19 cellular contexts compared by ENCODE assay signal in genomic region chr2:235883675-235884074, GRCh38.
DNase-seq lines count a peak whose midpoint lies in the region; FAIRE-seq and TF ChIP-seq lines count a peak whose summit lies in the region.
"Had no signal": no experiment of that assay in that cellular context is flagged by ENCODE, and none has a peak within 500 bp of the region (broad histone marks: within the 10 kb centered on the region; RNA-seq: fewer than 3 reads in every experiment).

No MANE protein-coding gene starts in this region.

- H3K4me3 Mint-ChIP-seq in MCF 10A (ENCODE audit: unreplicated experiment) (no peak overlapping the region), progenitor cell of endocrine pancreas (ENCODE audit: low read depth) (no peak overlapping the region)
- H3K4me3 Mint-ChIP-seq: CD4-positive, CD25-positive, alpha-beta regulatory T cell had no signal

- no peak overlapping the region for H2BK120ac ChIP-seq in H1 (replicated peaks; ENCODE audit: low read depth, low read length)

- H3K36me3 ChIP-seq in mammary epithelial cell (ENCODE audit: insufficient read depth, low read length) (no peaks in the 10 kb centered on the region), H1 (ENCODE audit: control insufficient read depth in 2 of 4, insufficient read depth in 4 of 4, low read length in 3 of 4) (no peaks in the 10 kb centered on the region)

- H2BK20ac ChIP-seq in H1 (ENCODE audit: low read length): no peak overlapping the region

- H2AK5ac ChIP-seq in H1 (ENCODE audit: low read depth, low read length): no peak overlapping the region

- H4K91ac ChIP-seq in H1 (replicated peaks; ENCODE audit: insufficient read length, low read length): no peak overlapping the region

- intact Hi-C loops in MCF 10A (cut with micrococcal nuclease) (no loop called here), mammary epithelial cell (cut with micrococcal nuclease) (no loop called here)

- H3K9me3 Mint-ChIP-seq in MCF 10A (ENCODE audit: unreplicated experiment) (peaks cover 6% of the 10 kb centered on the region), progenitor cell of endocrine pancreas (ENCODE audit: low read depth) (no peaks in the 10 kb centered on the region)

- no peak overlapping the region for H3K56ac ChIP-seq in H1 (replicated peaks; ENCODE audit: insufficient read length, low read depth, low read length)

- DNase-seq in MCF 10A (ENCODE audit: unreplicated experiment): no peak
- no peak for DNase-seq in mammary epithelial cell
- peak; percentile 10 for DNase-seq in OCI-M1 (lab: John Stamatoyannopoulos, UW)
- DNase-seq in H1 (ENCODE audit: low read depth in 1 of 2, low spot score in 2 of 2): no peak
- no peak for DNase-seq in progenitor cell of endocrine pancreas (ENCODE audit: low spot score, unreplicated experiment)
- no peak for DNase-seq in middle frontal gyrus (ENCODE audit: extremely low spot score, low spot score)
- DNase-seq in NCI-H510A (lab: John Stamatoyannopoulos, UW): no peak
- DNase-seq in NCI-H1436 treated with DMSO at 0.1 percent for 48 hours (lab: John Stamatoyannopoulos, UW): no peak
- DNase-seq: ACHN; CD4-positive, CD25-positive, alpha-beta regulatory T cell; DMS 273 treated with DMSO at 0.1 percent for 48 hours; DMS79; GOT3; HCEC 1CT had no signal

- no peak overlapping the region for H3K4ac ChIP-seq in H1 (replicated peaks; ENCODE audit: insufficient read length, low read depth, low read length)

- dilution Hi-C loops in mammary epithelial cell (cut with HindIII; ENCODE audit: low sequenced_read_pairs): no loop called here

- no peak overlapping the region for H4K5ac ChIP-seq in H1 (ENCODE audit: insufficient read length, low read depth, low read length)

- no peaks in the 10 kb centered on the region for H3K23me2 ChIP-seq in H1 (ENCODE audit: low read depth, low read length)

- H2AFZ ChIP-seq in mammary epithelial cell (ENCODE audit: low read depth, low read length) (no peak overlapping the region), H1 (ENCODE audit: low read length) (no peak overlapping the region)

- H3K9me3 ChIP-seq in mammary epithelial cell (replicated peaks; ENCODE audit: insufficient read depth, low read length) (no peaks in the 10 kb centered on the region), H1 (ENCODE audit: insufficient read depth in 2 of 2, low read depth in 1 of 2, low read length in 1 of 2) (no peaks in the 10 kb centered on the region)
- H3K9me3 ChIP-seq: BLaER1 treated with 17β-estradiol and CSF1 and Interleukin-3, amounts not matched to agents 10 nM and 100 nM had no signal

- H3K4me1 ChIP-seq in mammary epithelial cell (ENCODE audit: insufficient read depth, low read length) (no peaks in the 10 kb centered on the region), H1 (replicated peaks in 1 of 4; ENCODE audit: control insufficient read depth in 3 of 4, insufficient read depth in 4 of 4, low read length in 3 of 4) (peaks cover 0 to 3% (median 0%) of the 10 kb centered on the region in 4 experiments; a peak in 1 of 7 replicates)
- H3K4me1 ChIP-seq: BLaER1 treated with 17β-estradiol and CSF1 and Interleukin-3, amounts not matched to agents 10 nM and 100 nM had no signal

- in situ Hi-C loops in mammary epithelial cell (cut with MboI; ENCODE audit: low sequenced_read_pairs in 2 of 2): no loop called here

- H3K4me1 Mint-ChIP-seq in MCF 10A (ENCODE audit: insufficient read depth, unreplicated experiment) (no peaks in the 10 kb centered on the region), progenitor cell of endocrine pancreas (ENCODE audit: low read depth) (peaks cover 4% of the 10 kb centered on the region)

- no peak overlapping the region for H3K23ac ChIP-seq in H1 (ENCODE audit: insufficient read length)

- H3K4me2 ChIP-seq in mammary epithelial cell (ENCODE audit: insufficient read depth, low read depth, low read length): no peak overlapping the region
- H3K4me2 ChIP-seq in H1 (ENCODE audit: insufficient read depth in 1 of 2, low read depth in 2 of 2, low read length in 2 of 2): no peak overlapping the region
- H3K4me2 ChIP-seq: BLaER1 treated with 17β-estradiol and CSF1 and Interleukin-3, amounts not matched to agents 10 nM and 100 nM had no signal

- H3K14ac ChIP-seq in H1 (ENCODE audit: insufficient read length): no peak overlapping the region

- no peaks in the 10 kb centered on the region for H3K79me2 ChIP-seq in mammary epithelial cell (ENCODE audit: insufficient read depth, low read length)
- H3K79me2 ChIP-seq in H1 (ENCODE audit: control insufficient read depth in 1 of 2, insufficient read depth in 2 of 2, low read length in 2 of 2): no peaks in the 10 kb centered on the region

- no peak overlapping the region for H3K9ac ChIP-seq in mammary epithelial cell (ENCODE audit: insufficient read depth, low read length)
- no peak overlapping the region for H3K9ac ChIP-seq in H1 (replicated peaks in 1 of 4; ENCODE audit: extremely low read depth in 1 of 4, low read depth in 3 of 4, low read length in 3 of 4)
- H3K9ac ChIP-seq: BLaER1 treated with 17β-estradiol and CSF1 and Interleukin-3, amounts not matched to agents 10 nM and 100 nM had no signal

- H3K4me3 ChIP-seq in mammary epithelial cell (replicated peaks in 1 of 3; ENCODE audit: insufficient read depth in 1 of 3, low read depth in 2 of 3, low read length in 3 of 3) (no peak overlapping the region), H1 (ENCODE audit: extremely low read depth in 1 of 4, insufficient read depth in 2 of 4, low read depth in 3 of 4, low read length in 4 of 4) (no peak overlapping the region)
- H3K4me3 ChIP-seq: BLaER1 treated with 17β-estradiol and CSF1 and Interleukin-3, amounts not matched to agents 10 nM and 100 nM; GM12878 had no signal

- no peaks in the 10 kb centered on the region for H3K27me3 ChIP-seq in mammary epithelial cell (ENCODE audit: insufficient read depth, low read length)
- no peaks in the 10 kb centered on the region for H3K27me3 ChIP-seq in H1 (replicated peaks in 1 of 4; ENCODE audit: control insufficient read depth in 3 of 4, extremely low read depth in 1 of 4, insufficient read depth in 3 of 4, low read length in 3 of 4)
- H3K27me3 ChIP-seq: BLaER1 treated with 17β-estradiol and CSF1 and Interleukin-3, amounts not matched to agents 10 nM and 100 nM had no signal

- H3K18ac ChIP-seq in H1 (ENCODE audit: extremely low read depth, low read length): no peak overlapping the region

- POLR2A ChIA-PET in MCF 10A (lab: Yijun Ruan, JAX) (no interaction called here), H1 (lab: Charles Lee; ENCODE audit: partially characterized antibody) (no interaction called here)

- TF ChIP-seq POLR2A in H1 (IDR thresholded peaks at IDR 0.05; ENCODE audit: control extremely low read depth in 1 of 2, low read depth in 2 of 2, low read length in 2 of 2): no peak

- WGBS in mammary epithelial cell (ENCODE audit: low coverage, missing lambda C conversion rate): 91% methylated on average over 3 of the region's 3 CpGs
- 84% methylated on average over 3 of the region's 3 CpGs; no CpG with 5 or more reads in 1 of the 2 experiments for WGBS in H1 (ENCODE audit: extremely low coverage in 1 of 2, insufficient coverage in 1 of 2, insufficient read length in 1 of 2, insufficient replicate concordance in 2 of 2, low coverage in 1 of 2, low lambda C conversion rate in 2 of 2, missing lambda C conversion rate in 1 of 2), 2 experiments

- H3K27ac Mint-ChIP-seq in MCF 10A (ENCODE audit: low read depth, unreplicated experiment) (no peak overlapping the region), progenitor cell of endocrine pancreas (peak overlapping the region; percentile 17)
- H3K27ac Mint-ChIP-seq: CD4-positive, CD25-positive, alpha-beta regulatory T cell had no signal

- CTCF ChIA-PET in MCF 10A (lab: Yijun Ruan, JAX) (interaction anchor here (0.5 to 0.9 kb wide), 2 partner anchors 45 to 53 kb away, joined by 3 to 4 read pairs; no protein-coding TSS in a partner anchor), mammary epithelial cell (lab: Charles Lee; ENCODE audit: low non-redundant PET) (no interaction called here), H1 (lab: Charles Lee; ENCODE audit: partially characterized antibody) (no interaction called here)

- H4K20me1 ChIP-seq in mammary epithelial cell (ENCODE audit: insufficient read depth, low read length): no peaks in the 10 kb centered on the region
- H4K20me1 ChIP-seq in H1 (replicated peaks in 1 of 2; ENCODE audit: control insufficient read depth in 1 of 2, insufficient read depth in 2 of 2, low read length in 2 of 2): no peaks in the 10 kb centered on the region
- H4K20me1 ChIP-seq: BLaER1 treated with 17β-estradiol and CSF1 and Interleukin-3, amounts not matched to agents 10 nM and 100 nM had no signal

- no peak overlapping the region for H2BK15ac ChIP-seq in H1 (ENCODE audit: low read length)

- TF ChIP-seq RAD21 in H1 (IDR thresholded peaks at IDR 0.05 in 1 of 2, conservative IDR thresholded peaks at IDR 0.05 in 1 of 2; ENCODE audit: low read depth in 2 of 2, low read length in 2 of 2): no peak

- no peaks in the 10 kb centered on the region for H3K79me1 ChIP-seq in H1 (ENCODE audit: low read depth, low read length)

- H2BK5ac ChIP-seq in H1 (ENCODE audit: low read depth, low read length): no peak overlapping the region

- H3K27me3 Mint-ChIP-seq in MCF 10A (ENCODE audit: insufficient read depth, unreplicated experiment) (no peaks in the 10 kb centered on the region), progenitor cell of endocrine pancreas (no peaks in the 10 kb centered on the region)
- H3K27me3 Mint-ChIP-seq: CD4-positive, CD25-positive, alpha-beta regulatory T cell had no signal

- H2BK12ac ChIP-seq in H1 (ENCODE audit: low read depth, low read length): no peak overlapping the region

- BruUV-seq in MCF 10A (replicated peaks; lab: Mats Ljungman, UMichigan) (TSS peak; percentile 29), mammary epithelial cell (replicated peaks; lab: Mats Ljungman, UMichigan) (no TSS peak)

- no peak for TF ChIP-seq EP300 in H1 (IDR thresholded peaks at IDR 0.05; ENCODE audit: borderline replicate concordance in 1 of 2, low read depth in 2 of 2, low read length in 2 of 2)

- H3K36me3 Mint-ChIP-seq in MCF 10A (ENCODE audit: insufficient read depth, unreplicated experiment): peaks cover 13% of the 10 kb centered on the region
- H3K36me3 Mint-ChIP-seq in progenitor cell of endocrine pancreas (ENCODE audit: insufficient read depth): peaks cover 9% of the 10 kb centered on the region
- H3K36me3 Mint-ChIP-seq: CD4-positive, CD25-positive, alpha-beta regulatory T cell had no signal

- H3K27ac ChIP-seq in mammary epithelial cell (ENCODE audit: insufficient read depth, low read depth, low read length): no peak overlapping the region
- no peak overlapping the region for H3K27ac ChIP-seq in H1 (ENCODE audit: low read depth, low read length)
- H3K27ac ChIP-seq: 22Rv1; BLaER1 treated with 17β-estradiol and CSF1 and Interleukin-3, amounts not matched to agents 10 nM and 100 nM; HL-60 had no signal

- no peak for TF ChIP-seq CTCF in MCF 10A (IDR thresholded peaks at IDR 0.05; ENCODE audit: unreplicated experiment)
- TF ChIP-seq CTCF in mammary epithelial cell (conservative IDR thresholded peaks at IDR 0.05 in 1 of 2, IDR thresholded peaks at IDR 0.05 in 1 of 2; ENCODE audit: extremely low read depth in 1 of 2, insufficient read depth in 1 of 2, low read depth in 1 of 2, low read length in 2 of 2): no peak
- no peak for TF ChIP-seq CTCF in H1 (IDR thresholded peaks at IDR 0.05; ENCODE audit: control extremely low read depth in 1 of 3, insufficient read depth in 1 of 3, low read depth in 1 of 3, low read length in 3 of 3)
- TF ChIP-seq CTCF in progenitor cell of endocrine pancreas (IDR thresholded peaks at IDR 0.05; ENCODE audit: unreplicated experiment): no peak

- H4K8ac ChIP-seq in H1 (ENCODE audit: extremely low read depth, insufficient read depth, low read length): no peak overlapping the region

- no peak for FAIRE-seq in H1 (lab: Jason Lieb, UNC)
- FAIRE-seq: GM12878, GM18507 had no signal
